18 cellular contexts compared by ENCODE assay signal in the genomic region with DNA sequence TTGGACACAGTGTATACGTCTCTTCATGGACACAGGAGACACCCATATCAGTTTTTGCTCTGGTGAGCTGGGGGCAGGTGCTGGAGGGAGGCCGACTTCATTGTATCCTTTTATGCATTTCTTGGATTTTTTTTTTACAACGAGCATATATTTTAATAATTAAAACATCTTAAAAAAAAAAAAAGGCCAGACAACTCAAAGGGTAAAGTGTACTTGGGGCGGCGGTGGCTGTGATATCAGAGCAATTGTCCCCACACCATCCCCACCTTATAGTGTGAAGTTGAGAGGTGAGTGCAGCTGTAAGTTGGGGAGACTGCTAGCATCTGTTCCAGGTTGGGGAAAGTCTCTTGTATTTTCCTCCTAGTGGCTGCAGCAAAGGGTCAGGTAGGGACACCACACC. TPM values are rescaled to one million over a fixed set of nuclear protein-coding genes. Genes with fewer than 3 reads are reported as not detected.
DNase-seq lines count a peak whose midpoint lies in the region; ATAC-seq and TF ChIP-seq lines count a peak whose summit lies in the region.
"Had no signal": no experiment of that assay in that cellular context is flagged by ENCODE, and none has a peak within 500 bp of the region (broad histone marks: within the 10 kb centered on the region; RNA-seq: fewer than 3 reads in every experiment).

No MANE protein-coding gene starts in this region.

- WGBS in IMR-90 (ENCODE audit: extremely low coverage in 2 of 2, insufficient read length in 1 of 2), 2 experiments: no CpG with 5 or more reads among the region's 5 CpGs
- 92% methylated on average over 1 of the region's 5 CpGs for WGBS in mesenchymal stem cell

- intact Hi-C loops in IMR-90 (cut with micrococcal nuclease): no loop called here

- H4K5ac ChIP-seq in IMR-90 (ENCODE audit: low read depth, low read length): no peak overlapping the region

- no peak overlapping the region for H2BK15ac ChIP-seq in IMR-90 (ENCODE audit: low read depth, low read length)
- peak overlapping the region; percentile 56 for H2BK15ac ChIP-seq in mesenchymal stem cell (ENCODE audit: low read depth, poor library complexity, severe bottlenecking)

- H3K9me1 ChIP-seq in IMR-90 (ENCODE audit: insufficient read depth, low read length): no peaks in the 10 kb centered on the region; the same call in 1 of the 2 replicates

- H3K9me3 ChIP-seq in IMR-90 (ENCODE audit: control insufficient read depth, insufficient read depth, low read length): peaks cover 9% of the 10 kb centered on the region
- H3K9me3 ChIP-seq in mesenchymal stem cell (ENCODE audit: control insufficient read depth, low read length): peaks cover 13% of the 10 kb centered on the region

- H2BK20ac ChIP-seq in IMR-90 (ENCODE audit: low read depth, low read length): no peak overlapping the region

- H3K23ac ChIP-seq in IMR-90 (ENCODE audit: low read depth, low read length) (no peak overlapping the region), mesenchymal stem cell (ENCODE audit: low read length in 2 of 2) (no peak overlapping the region)

- H2BK5ac ChIP-seq in IMR-90 (ENCODE audit: low read depth, low read length, poor library complexity, severe bottlenecking) (no peak overlapping the region), mesenchymal stem cell (ENCODE audit: low read depth, low read length, poor library complexity, severe bottlenecking) (no peak overlapping the region)

- H4K91ac ChIP-seq in IMR-90 (ENCODE audit: insufficient read depth, low read depth, low read length) (no peak overlapping the region), mesenchymal stem cell (ENCODE audit: low read length) (no peak overlapping the region)

- H2AK5ac ChIP-seq in IMR-90 (ENCODE audit: low read depth, low read length) (no peak overlapping the region), mesenchymal stem cell (ENCODE audit: low read length, severe bottlenecking) (no peak overlapping the region)

- no peak overlapping the region; the same call in 1 of the 2 replicates for H3K4ac ChIP-seq in IMR-90 (ENCODE audit: low read depth, low read length)
- H3K4ac ChIP-seq in mesenchymal stem cell (ENCODE audit: low read depth in 1 of 2, low read length in 2 of 2): peak overlapping the region; percentile 24 to 76

- no peaks in the 10 kb centered on the region for H3K27me3 ChIP-seq in ACC112 (ENCODE audit: insufficient read depth, low read length)
- H3K27me3 ChIP-seq in IMR-90 (ENCODE audit: control insufficient read depth, insufficient read depth, low read length): no peaks in the 10 kb centered on the region; the same call in 1 of the 2 replicates
- no peaks in the 10 kb centered on the region for H3K27me3 ChIP-seq in mesenchymal stem cell (ENCODE audit: control insufficient read depth in 1 of 2, insufficient read depth in 1 of 2, low read length in 2 of 2)

- no peaks in the 10 kb centered on the region for H4K20me1 ChIP-seq in IMR-90 (ENCODE audit: insufficient read depth, low read length)

- POLR2A ChIA-PET in IMR-90 (lab: Charles Lee; ENCODE audit: unreplicated experiment): no interaction called here

- TF ChIP-seq POLR2A in IMR-90 (IDR thresholded peaks at IDR 0.05; ENCODE audit: low read depth, low read length): no peak

- H3K79me2 ChIP-seq in ACC112 (ENCODE audit: control insufficient read depth, insufficient read depth, low read length, unreplicated experiment): no peaks in the 10 kb centered on the region

- peak overlapping the region; percentile 84; the same call in 1 of the 2 replicates for H3K27ac ChIP-seq in ACC112 (ENCODE audit: low read depth, low read length)
- no peak overlapping the region for H3K27ac ChIP-seq in IMR-90 (ENCODE audit: insufficient read depth, low read length)
- no peak overlapping the region for H3K27ac ChIP-seq in mesenchymal stem cell (ENCODE audit: low read length, poor library complexity, severe bottlenecking)
- H3K27ac ChIP-seq: 22Rv1 had no signal

- H3K18ac ChIP-seq in IMR-90 (ENCODE audit: low read depth, low read length): no peak overlapping the region
- H3K18ac ChIP-seq in mesenchymal stem cell (ENCODE audit: low read depth in 1 of 2, low read length in 2 of 2): peak overlapping the region; percentile 73 to 82

- H2BK12ac ChIP-seq in mesenchymal stem cell (ENCODE audit: low read length in 2 of 2): peak overlapping the region; percentile 44 to 95

- TF ChIP-seq CTCF in IMR-90 (conservative IDR thresholded peaks at IDR 0.05; ENCODE audit: low read depth, low read length): no peak

- no peak overlapping the region for H2AFZ ChIP-seq in ACC112 (ENCODE audit: low read length, unreplicated experiment)
- peak overlapping the region; percentile 27 for H2AFZ ChIP-seq in IMR-90 (replicated peaks; ENCODE audit: low read length, poor library complexity)
- peak overlapping the region; percentile 2 for H2AFZ ChIP-seq in mesenchymal stem cell (ENCODE audit: low read depth, low read length)

- no peak overlapping the region for H2AK9ac ChIP-seq in IMR-90 (replicated peaks; ENCODE audit: low read depth, low read length, poor library complexity)

- H3K9ac ChIP-seq in IMR-90 (ENCODE audit: low read depth, low read length): no peak overlapping the region
- no peak overlapping the region for H3K9ac ChIP-seq in mesenchymal stem cell (ENCODE audit: low read length)

- no peak for TF ChIP-seq RAD21 in IMR-90 (IDR thresholded peaks at IDR 0.05; ENCODE audit: low read length)

- no peak overlapping the region for H3K4me2 ChIP-seq in IMR-90 (ENCODE audit: low read depth, low read length)
- H3K4me2 ChIP-seq in mesenchymal stem cell (ENCODE audit: low read length, poor library complexity, severe bottlenecking): no peak overlapping the region

- H3K4me1 ChIP-seq in ACC112 (ENCODE audit: control insufficient read depth, insufficient read depth, low read length, unreplicated experiment) (peaks cover 34% of the 10 kb centered on the region), IMR-90 (ENCODE audit: control insufficient read depth, insufficient read depth, low read length) (peaks cover 12% of the 10 kb centered on the region), mesenchymal stem cell (ENCODE audit: control insufficient read depth, insufficient read depth, low read depth, low read length) (peaks cover 14% of the 10 kb centered on the region)

- H3K56ac ChIP-seq in IMR-90 (ENCODE audit: extremely low read depth, insufficient read depth, low read length): no peak overlapping the region

- dilution Hi-C loops in IMR-90 (cut with HindIII; ENCODE audit: low sequenced_read_pairs, unreplicated experiment): no loop called here

- H2BK120ac ChIP-seq in IMR-90 (ENCODE audit: low read depth, low read length) (peak overlapping the region; percentile 41; the same call in 1 of the 2 replicates), mesenchymal stem cell (ENCODE audit: low read depth, low read length) (peak overlapping the region; percentile 39)

- CTCF ChIA-PET in IMR-90 (lab: Yijun Ruan, JAX): interaction anchor here (1.6 kb wide), 1 partner anchor 11 kb away, joined by 4 read pairs; no protein-coding TSS in a partner anchor

- BruUV-seq in IMR-90 (replicated peaks; lab: Mats Ljungman, UMichigan): no TSS peak

- in situ Hi-C loops in IMR-90 (cut with MboI; ENCODE audit: low sequenced_read_pairs): no loop called here

- H3K79me1 ChIP-seq in IMR-90 (ENCODE audit: low read depth in 1 of 2, low read length in 2 of 2) (no peaks in the 10 kb centered on the region), mesenchymal stem cell (replicated peaks; ENCODE audit: low read length, poor library complexity, severe bottlenecking) (no peaks in the 10 kb centered on the region)

- H3K14ac ChIP-seq in IMR-90 (replicated peaks; ENCODE audit: low read depth, low read length) (no peak overlapping the region), mesenchymal stem cell (ENCODE audit: low read length in 2 of 2) (no peak overlapping the region)

- H3K4me3 ChIP-seq in ACC112 (ENCODE audit: low read depth, low read length): no peak overlapping the region
- H3K4me3 ChIP-seq in IMR-90 (ENCODE audit: insufficient read depth, low read depth, low read length): no peak overlapping the region
- no peak overlapping the region for H3K4me3 ChIP-seq in mesenchymal stem cell (ENCODE audit: insufficient read depth in 1 of 2, low read depth in 1 of 2, low read length in 2 of 2)
- H3K4me3 ChIP-seq: GM12878 had no signal

- no peak for ATAC-seq in IMR-90 (ENCODE audit: low read depth)
- ATAC-seq: GM12878, HCT116 had no signal

- DNase-seq in IMR-90 (no peak), mesenchymal stem cell (no peak), OCI-M2 (lab: John Stamatoyannopoulos, UW; ENCODE audit: unreplicated experiment) (no peak), AG08396 (ENCODE audit: low spot score) (no peak), GOT3 (lab: John Stamatoyannopoulos, UW) (no peak)
- DNase-seq: ACHN; CD4-positive, alpha-beta T cell; CD8-positive, alpha-beta memory T cell; DMS 273 treated with DMSO at 0.1 percent for 48 hours; DMS79; EL; GDM1; H7 had no signal

- H4K8ac ChIP-seq in IMR-90 (ENCODE audit: low read depth in 2 of 2, low read length in 2 of 2) (no peak overlapping the region), mesenchymal stem cell (ENCODE audit: low read length) (peak overlapping the region; percentile 62)

- H3K36me3 ChIP-seq in ACC112 (ENCODE audit: insufficient read depth, low read length) (no peaks in the 10 kb centered on the region), IMR-90 (ENCODE audit: control insufficient read depth, insufficient read depth, low read length) (no peaks in the 10 kb centered on the region), mesenchymal stem cell (ENCODE audit: control insufficient read depth in 1 of 2, insufficient read depth in 2 of 2, low read depth in 1 of 2, low read length in 2 of 2) (no peaks in the 10 kb centered on the region)

TF ChIP-seq in IMR-90, 13 proteins besides CTCF, POLR2A, EP300 and RAD21:
- TF ChIP-seq RFX5 (IDR thresholded peaks at IDR 0.05; ENCODE audit: low read depth, low read length): no peak
- TF ChIP-seq MAZ (IDR thresholded peaks at IDR 0.05; ENCODE audit: borderline replicate concordance, low read depth, low read length): no peak

RNA-seq across cellular contexts. Expression of a gene that starts 12.0 kb away (rescaled TPM):
- 13.6 and 14.4 TPM in 2 replicates for total RNA-seq in IMR-90 (2012; rRNA removed)
- polyA plus RNA-seq in IMR-90 (2012; rRNA removed): 49.4 and 61.7 TPM in 2 replicates
- polyA plus RNA-seq in IMR-90 (2012; cell fraction: cytosol; rRNA removed): 25.5 and 52.4 TPM in 2 replicates
- 88.7 and 218 TPM in 2 replicates for polyA plus RNA-seq in IMR-90 (2012; cell fraction: nucleus; rRNA removed; ENCODE audit: low replicate concordance)
- 51.0 TPM for polyA plus RNA-seq in mesenchymal stem cell (2013, experiment 1 of 2)
- polyA plus RNA-seq in mesenchymal stem cell (2013, experiment 2 of 2): 49.9 TPM
- polyA plus RNA-seq: CD14-positive monocyte had no signal
